33 cellular contexts compared by ENCODE assay signal in the genomic region with DNA sequence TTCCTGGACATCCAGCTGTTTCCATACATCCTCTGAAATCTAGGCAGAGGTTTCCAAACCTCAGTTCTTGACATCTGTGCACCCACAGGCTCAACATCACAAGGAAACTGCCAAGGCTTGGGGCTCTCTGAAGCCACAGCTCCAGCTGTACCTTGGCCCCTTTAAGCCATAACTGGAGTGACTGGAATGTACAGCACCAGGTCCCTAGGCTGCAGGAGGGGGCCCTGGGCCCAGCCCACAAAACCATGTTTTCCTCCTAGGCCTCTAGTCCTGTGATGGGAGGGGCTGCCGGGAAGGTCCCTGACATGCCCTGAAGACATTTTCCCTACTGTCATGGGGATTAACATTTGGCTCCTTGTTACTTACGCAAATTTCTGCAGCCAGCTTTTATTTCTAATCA.
DNase-seq lines count a peak whose midpoint lies in the region; ATAC-seq, FAIRE-seq and TF ChIP-seq lines count a peak whose summit lies in the region.
"Had no signal": no experiment of that assay in that cellular context is flagged by ENCODE, and none has a peak within 500 bp of the region (broad histone marks: within the 10 kb centered on the region; RNA-seq: fewer than 3 reads in every experiment).

No MANE protein-coding gene starts in this region.

- DNase-seq in Right ventricle myocardium inferior (ENCODE audit: missing footprints) (peak; percentile 48), left ventricle myocardium inferior (no peak), Karpas-422 (no peak), SJCRH30 (peak; percentile 74 to 79), RCC 7860 (ENCODE audit: low spot score) (no peak), NOMO-1 treated with DMSO at 0.1 percent for 48 hours (lab: John Stamatoyannopoulos, UW; ENCODE audit: unreplicated experiment) (no peak)
- DNase-seq: 8988T; ACHN; AML-193; BE2C; C1 segment of cervical spinal cord; Caco-2; Calu3; CD4-positive, alpha-beta memory T cell; CD4-positive, alpha-beta T cell; CD4-positive, CD25-positive, alpha-beta regulatory T cell; CD8-positive, alpha-beta memory T cell; CD8-positive, alpha-beta T cell; COR-L47; DMS 273 treated with DMSO at 0.1 percent for 48 hours; DMS153; DMS53; DMS79; DMS79 treated with DMSO at 0.1 percent for 48 hours; DND-41; EL had no signal

- H3K9me3 ChIP-seq in left ventricle myocardium inferior (replicated peaks) (peaks cover 36% of the 10 kb centered on the region), Karpas-422 (ENCODE audit: low read length) (no peaks in the 10 kb centered on the region), SJCRH30 (replicated peaks) (0 out of 2 replicates have a peak, but pooled peaks cover 9% of the 10 kb centered on the region)
- H3K9me3 ChIP-seq: BE2C had no signal

- H2AFZ ChIP-seq in Karpas-422 (ENCODE audit: low read length) = peak overlapping the region; percentile 92

- no peaks in the 10 kb centered on the region for H3K79me2 ChIP-seq in Karpas-422 (ENCODE audit: low read length)

- FAIRE-seq in RCC 7860 (lab: Jason Lieb, UNC) = no peak
- FAIRE-seq: A204.1, A549, D721Med had no signal

- H3K4me3 ChIP-seq in left ventricle myocardium inferior (no peak overlapping the region), Karpas-422 (ENCODE audit: low read length) (no peak overlapping the region), SJCRH30 (no peak overlapping the region)
- H3K4me3 ChIP-seq: A549; BLaER1; BLaER1 treated with 17β-estradiol and CSF1 and Interleukin-3, amounts not matched to agents 10 nM and 100 nM had no signal

- no peak for TF ChIP-seq CTCF in left ventricle myocardium inferior (IDR thresholded peaks at IDR 0.05; ENCODE audit: borderline replicate concordance)

- H3K27ac ChIP-seq in left ventricle myocardium inferior (replicated peaks) (no peak overlapping the region), Karpas-422 (ENCODE audit: low read length) (no peak overlapping the region), SJCRH30 (peak overlapping the region; percentile 53)
- H3K27ac ChIP-seq: 22Rv1; A549; BLaER1; BLaER1 treated with 17β-estradiol and CSF1 and Interleukin-3, amounts not matched to agents 10 nM and 100 nM; C4-2B had no signal

- no peaks in the 10 kb centered on the region for H3K9me2 ChIP-seq in Karpas-422 (replicated peaks; ENCODE audit: insufficient read depth, low read length)

- no peak overlapping the region for H3K9ac ChIP-seq in Karpas-422 (ENCODE audit: low read length)
- H3K9ac ChIP-seq: BLaER1; BLaER1 treated with 17β-estradiol and CSF1 and Interleukin-3, amounts not matched to agents 10 nM and 100 nM had no signal

- H3K4me1 ChIP-seq in left ventricle myocardium inferior = no peaks in the 10 kb centered on the region
- H3K4me1 ChIP-seq in Karpas-422 (ENCODE audit: low read length) = no peaks in the 10 kb centered on the region
- peaks cover 17% of the 10 kb centered on the region for H3K4me1 ChIP-seq in SJCRH30
- H3K4me1 ChIP-seq: A549; BE2C; BLaER1; BLaER1 treated with 17β-estradiol and CSF1 and Interleukin-3, amounts not matched to agents 10 nM and 100 nM; Caco-2 had no signal

- H4K20me1 ChIP-seq in Karpas-422 (ENCODE audit: insufficient read depth, low read depth, low read length) = no peaks in the 10 kb centered on the region
- H4K20me1 ChIP-seq: BLaER1; BLaER1 treated with 17β-estradiol and CSF1 and Interleukin-3, amounts not matched to agents 10 nM and 100 nM had no signal

- H3K36me3 ChIP-seq in left ventricle myocardium inferior (no peaks in the 10 kb centered on the region), Karpas-422 (ENCODE audit: insufficient read depth, low read length) (no peaks in the 10 kb centered on the region; the same call in 1 of the 2 replicates), SJCRH30 (no peaks in the 10 kb centered on the region)
- H3K36me3 ChIP-seq: BE2C; BLaER1; BLaER1 treated with 17β-estradiol and CSF1 and Interleukin-3, amounts not matched to agents 10 nM and 100 nM had no signal

- H3K27me3 ChIP-seq in left ventricle myocardium inferior (ENCODE audit: low read depth) (no peaks in the 10 kb centered on the region), Karpas-422 (ENCODE audit: low read length) (no peaks in the 10 kb centered on the region), SJCRH30 (no peaks in the 10 kb centered on the region)
- H3K27me3 ChIP-seq: BE2C; BLaER1; BLaER1 treated with 17β-estradiol and CSF1 and Interleukin-3, amounts not matched to agents 10 nM and 100 nM had no signal

- H3K4me2 ChIP-seq in Karpas-422 (ENCODE audit: low read depth, low read length, poor library complexity, severe bottlenecking) = no peak overlapping the region
- H3K4me2 ChIP-seq: A549; BLaER1; BLaER1 treated with 17β-estradiol and CSF1 and Interleukin-3, amounts not matched to agents 10 nM and 100 nM had no signal

- intact Hi-C loops in Right ventricle myocardium inferior (cut with DNase I) = no loop called here
- intact Hi-C loops in left ventricle myocardium inferior (cut with micrococcal nuclease) = no loop called here

- ATAC-seq in Right ventricle myocardium inferior = no peak
- ATAC-seq: A549; CD8-positive, alpha-beta T cell had no signal

Comparison
In these comparisons a context has a peak if more than half of its experiments do, and no peak if none do; other contexts are left out.
1. DNase-seq: peak in Right ventricle myocardium inferior (single experiment) and SJCRH30 (2 of 2); none in left ventricle myocardium inferior (single experiment), Karpas-422 (single experiment), RCC 7860 (single experiment) and NOMO-1 treated with DMSO at 0.1 percent for 48 hours (single experiment).